In genomic region chr3:14947105-14947885, GRCh38 we compare ENCODE assay signal across 8 cellular contexts. TPM values are rescaled to one million over a fixed set of nuclear protein-coding genes. Genes with fewer than 3 reads are reported as not detected.
DNase-seq lines count a peak whose midpoint lies in the region; ATAC-seq lines count a peak whose summit lies in the region.

TSS of gene NR2C2 (plus strand) at chr3:14947583. CDS start at chr3:15003915, 56,332 bp downstream.

- peak within 1 kb of the TSS; percentile 70 for H3K9ac ChIP-seq in endocrine pancreas (ENCODE audit: control insufficient read depth, insufficient read depth, low read length)

- peak; percentile 56 for ATAC-seq in GM19452 (IDR thresholded peaks at IDR 0.05; ENCODE audit: unreplicated experiment)
- peak; percentile 56 for ATAC-seq in HG03571 (IDR thresholded peaks at IDR 0.05; ENCODE audit: unreplicated experiment)

- H3K9me3 ChIP-seq in endocrine pancreas (ENCODE audit: control insufficient read depth, low read length): no peaks in the 10 kb centered on the region

- peaks cover 18% of the 10 kb centered on the region for H3K4me1 ChIP-seq in endocrine pancreas (ENCODE audit: control insufficient read depth, insufficient read depth, low read length)

- DNase-seq in CD1c-positive myeloid dendritic cell (ENCODE audit: extremely low spot score) (peak; percentile 96), NOMO-1 treated with dmso at 0.1 percent for 144 hours (lab: John Stamatoyannopoulos, UW; ENCODE audit: unreplicated experiment) (peak; percentile 79), mesenteric fat pad (ENCODE audit: low spot score) (peak; percentile 96)
- DNase-seq in activated CD8-positive, alpha-beta memory T cell treated with anti-CD3 and anti-CD28 coated beads for 48 hours (ENCODE audit: low read depth in 2 of 3, low spot score in 2 of 3): peak; percentile 61 to 80 (median 77)
- DNase-seq in stimulated activated CD8-positive, alpha-beta memory T cell treated with anti-CD3 and anti-CD28 coated beads, Interleukin-15, amount 100 ng/mL, for 1 hour (ENCODE audit: low read depth): peak; percentile 73

- H3K4me3 ChIP-seq in endocrine pancreas (ENCODE audit: control insufficient read depth, insufficient read depth, low read length): peak within 1 kb of the TSS; percentile 89

- peaks cover 3% of the 10 kb centered on the region for H3K36me3 ChIP-seq in endocrine pancreas (ENCODE audit: control insufficient read depth, insufficient read depth, low read length)

- no peaks in the 10 kb centered on the region for H3K27me3 ChIP-seq in endocrine pancreas (ENCODE audit: control insufficient read depth, insufficient read depth, low read length)

RNA-seq across cellular contexts. Expression of gene NR2C2, which starts in this region (rescaled TPM):
- 32.9 TPM for total RNA-seq in mesenteric fat pad

Comparison
In these comparisons a context has a peak if more than half of its experiments do, and no peak if none do; other contexts are left out.
1. Peak in every context shown above with its lines: DNase-seq, ATAC-seq and H3K4me3 ChIP-seq.